Comparison of ENCODE assay signal across 26 cellular contexts in genomic region chr4:186738421-186738820, GRCh38.
"Had no signal": no experiment of that assay in that cellular context is flagged by ENCODE, and none has a peak within 500 bp of the region (broad histone marks: within the 10 kb centered on the region; RNA-seq: fewer than 3 reads in every experiment).

No MANE protein-coding gene starts in this region.

- H3K36me3 Mint-ChIP-seq: stimulated activated effector memory CD8-positive, alpha-beta T cell treated with anti-CD3 and anti-CD28 coated beads, Interleukin-12 subunit alpha, Interleukin-12 subunit beta, amount 100 ng/mL, for 72 hours; stimulated activated memory B cell treated with anti-CD40 and anti-IgM and Interleukin-4, amounts not matched to agents 10 μg/mL and 1 μg/mL and 100 μg/mL, for 72 hours had no signal

- H3K27ac Mint-ChIP-seq: stimulated activated effector memory CD8-positive, alpha-beta T cell treated with anti-CD3 and anti-CD28 coated beads, Interleukin-12 subunit alpha, Interleukin-12 subunit beta, amount 100 ng/mL, for 72 hours; stimulated activated memory B cell treated with anti-CD40 and anti-IgM and Interleukin-4, amounts not matched to agents 10 μg/mL and 1 μg/mL and 100 μg/mL, for 72 hours; stimulated activated naive B cell treated with anti-CD40 and anti-IgM and Interleukin-4, amounts not matched to agents 10 μg/mL and 1 μg/mL and 100 μg/mL, for 72 hours; stimulated activated naive CD8-positive, alpha-beta T cell treated with anti-CD3 and anti-CD28 coated beads, Interleukin-15, amount 100 ng/mL, for 72 hours; stimulated activated naive CD8-positive, alpha-beta T cell treated with anti-CD3 and anti-CD28 coated beads, Interleukin-15, Interleukin-2, amounts not matched to agents 100 ng/mL and 50 ng/mL, for 24 hours had no signal

- H3K36me3 ChIP-seq: stomach, suprapubic skin, thoracic aorta, thyroid gland, tibial artery, tibial nerve, transverse colon, upper lobe of left lung, upper lobe of right lung, uterus, vagina had no signal

- H3K27ac ChIP-seq: stomach, suprapubic skin, testis, thoracic aorta, thyroid gland, tibial artery, tibial nerve, upper lobe of left lung, upper lobe of right lung, uterus, vagina had no signal

- ATAC-seq: stimulated activated effector memory CD8-positive, alpha-beta T cell treated with anti-CD3 and anti-CD28 coated beads, Interleukin-12 subunit alpha, Interleukin-12 subunit beta, amount 100 ng/mL, for 72 hours; stimulated activated memory B cell treated with anti-CD40 and anti-IgM and Interleukin-4, amounts not matched to agents 10 μg/mL and 1 μg/mL and 100 μg/mL, for 72 hours; stimulated activated naive B cell treated with anti-CD40 and anti-IgM and Interleukin-4, amounts not matched to agents 10 μg/mL and 1 μg/mL and 100 μg/mL, for 72 hours; stimulated activated naive CD8-positive, alpha-beta T cell treated with anti-CD3 and anti-CD28 coated beads, Interleukin-15, amount 100 ng/mL, for 72 hours; stimulated activated naive CD8-positive, alpha-beta T cell treated with anti-CD3 and anti-CD28 coated beads, Interleukin-15, Interleukin-2, amounts not matched to agents 100 U/mL and 50 U/mL, for 24 hours; upper lobe of right lung had no signal

- DNase-seq: stimulated activated CD4-positive, alpha-beta T cell treated with anti-CD3 and anti-CD28 coated beads, Interleukin-2, amount 100 ng/mL, for 48 hours; stimulated activated CD4-positive, alpha-beta T cell treated with anti-CD3 and anti-CD28 coated beads, Interleukin-4, amount 100 ng/mL, for 1 hour; stimulated activated CD4-positive, alpha-beta T cell treated with anti-CD3 and anti-CD28 coated beads, Interleukin-4, amount 100 ng/mL, for 24 hours; stimulated activated CD4-positive, alpha-beta T cell treated with anti-CD3 and anti-CD28 coated beads, Interleukin-4, amount 100 ng/mL, for 4 hours; stimulated activated CD8-positive, alpha-beta memory T cell treated with anti-CD3 and anti-CD28 coated beads, Interleukin-4, amount 100 ng/mL, for 48 hours; stimulated activated naive B cell treated with anti-CD40 and anti-IgM and Interleukin-4, amounts not matched to agents 10 μg/mL and 1 μg/mL and 100 μg/mL, for 72 hours; stimulated activated naive CD4-positive, alpha-beta T cell; stimulated activated naive CD4-positive, alpha-beta T cell treated with Interleukin-2 at 50 U/mL for 16 hours; stimulated activated naive CD8-positive, alpha-beta T cell treated with anti-CD3 and anti-CD28 coated beads, Interleukin-15, amount 100 ng/mL, for 72 hours; stimulated activated naive CD8-positive, alpha-beta T cell treated with anti-CD3 and anti-CD28 coated beads, Interleukin-15, Interleukin-2, amounts not matched to agents 100 U/mL and 50 U/mL, for 24 hours; stomach; substantia nigra; testis; thyroid gland; tibial artery; transverse colon; upper lobe of left lung; upper lobe of right lung; uterus had no signal

- H3K4me3 ChIP-seq: stomach, suprapubic skin, testis, thoracic aorta, thyroid gland, tibial artery, tibial nerve, transverse colon, upper lobe of left lung, upper lobe of right lung, uterus, vagina had no signal

- H3K4me1 ChIP-seq: stomach, suprapubic skin, testis, thyroid gland, upper lobe of left lung, upper lobe of right lung, uterus, vagina had no signal

- H3K27me3 ChIP-seq: stomach, suprapubic skin, testis, thyroid gland, tibial artery, tibial nerve, transverse colon, upper lobe of left lung, upper lobe of right lung, uterus, vagina had no signal

- H3K9me3 Mint-ChIP-seq: stimulated activated naive CD8-positive, alpha-beta T cell treated with anti-CD3 and anti-CD28 coated beads, Interleukin-15, amount 100 ng/mL, for 72 hours had no signal

- H3K4me3 Mint-ChIP-seq: stimulated activated effector memory CD8-positive, alpha-beta T cell treated with anti-CD3 and anti-CD28 coated beads, Interleukin-12 subunit alpha, Interleukin-12 subunit beta, amount 100 ng/mL, for 72 hours; stimulated activated memory B cell treated with anti-CD40 and anti-IgM and Interleukin-4, amounts not matched to agents 10 μg/mL and 1 μg/mL and 100 μg/mL, for 72 hours; stimulated activated naive B cell treated with anti-CD40 and anti-IgM and Interleukin-4, amounts not matched to agents 10 μg/mL and 1 μg/mL and 100 μg/mL, for 72 hours; stimulated activated naive CD8-positive, alpha-beta T cell treated with anti-CD3 and anti-CD28 coated beads, Interleukin-15, amount 100 ng/mL, for 72 hours; stimulated activated naive CD8-positive, alpha-beta T cell treated with anti-CD3 and anti-CD28 coated beads, Interleukin-15, Interleukin-2, amounts not matched to agents 100 ng/mL and 50 ng/mL, for 24 hours had no signal

- H3K27me3 Mint-ChIP-seq: stimulated activated memory B cell treated with anti-CD40 and anti-IgM and Interleukin-4, amounts not matched to agents 10 μg/mL and 1 μg/mL and 100 μg/mL, for 72 hours; stimulated activated naive B cell treated with anti-CD40 and anti-IgM and Interleukin-4, amounts not matched to agents 10 μg/mL and 1 μg/mL and 100 μg/mL, for 72 hours; stimulated activated naive CD8-positive, alpha-beta T cell treated with anti-CD3 and anti-CD28 coated beads, Interleukin-15, amount 100 ng/mL, for 72 hours; stimulated activated naive CD8-positive, alpha-beta T cell treated with anti-CD3 and anti-CD28 coated beads, Interleukin-15, Interleukin-2, amounts not matched to agents 100 ng/mL and 50 ng/mL, for 24 hours had no signal

- H3K4me1 Mint-ChIP-seq: stimulated activated effector memory CD8-positive, alpha-beta T cell treated with anti-CD3 and anti-CD28 coated beads, Interleukin-12 subunit alpha, Interleukin-12 subunit beta, amount 100 ng/mL, for 72 hours; stimulated activated memory B cell treated with anti-CD40 and anti-IgM and Interleukin-4, amounts not matched to agents 10 μg/mL and 1 μg/mL and 100 μg/mL, for 72 hours; stimulated activated naive B cell treated with anti-CD40 and anti-IgM and Interleukin-4, amounts not matched to agents 10 μg/mL and 1 μg/mL and 100 μg/mL, for 72 hours; stimulated activated naive CD8-positive, alpha-beta T cell treated with anti-CD3 and anti-CD28 coated beads, Interleukin-15, amount 100 ng/mL, for 72 hours had no signal

- H3K9me3 ChIP-seq: stomach, suprapubic skin, testis, thoracic aorta, thyroid gland, tibial artery, tibial nerve, transverse colon, upper lobe of left lung, upper lobe of right lung, uterus, vagina had no signal
